ENCODE assay signal across 1 cellular context in the genomic region with DNA sequence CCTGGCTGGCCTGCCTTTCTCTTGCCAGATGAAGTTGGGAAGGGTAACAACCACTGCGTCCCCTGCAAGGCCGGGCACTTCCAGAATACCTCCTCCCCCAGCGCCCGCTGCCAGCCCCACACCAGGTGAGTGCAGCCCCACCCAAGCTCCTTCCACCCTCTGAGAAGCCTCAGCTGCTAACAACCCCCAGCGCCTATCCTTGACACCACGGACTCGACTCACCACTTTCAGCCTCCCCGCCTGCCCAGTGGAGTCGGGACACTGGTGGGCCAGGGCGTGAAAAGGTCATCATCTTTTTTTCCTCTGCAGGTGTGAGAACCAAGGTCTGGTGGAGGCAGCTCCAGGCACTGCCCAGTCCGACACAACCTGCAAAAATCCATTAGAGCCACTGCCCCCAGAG.
A peak's percentile ranks its signal among the peaks of the same experiment; 100 is the strongest.
TF ChIP-seq lines count a peak whose summit lies in the region.

No MANE protein-coding gene starts in this region.

TF ChIP-seq in HepG2, 621 proteins besides CTCF, POLR2A, EP300 and RAD21:
- peak; percentile 25; the same call in 1 of the 2 replicates for TF ChIP-seq RBFOX2 (IDR thresholded peaks at IDR 0.05; ENCODE audit: low read depth, low read length)
- no peak for TF ChIP-seq THYN1 (CRISPR knock-in tag; IDR thresholded peaks at IDR 0.05; ENCODE audit: borderline replicate concordance, low read depth)
